1 cellular context compared by ENCODE assay signal in the genomic region with DNA sequence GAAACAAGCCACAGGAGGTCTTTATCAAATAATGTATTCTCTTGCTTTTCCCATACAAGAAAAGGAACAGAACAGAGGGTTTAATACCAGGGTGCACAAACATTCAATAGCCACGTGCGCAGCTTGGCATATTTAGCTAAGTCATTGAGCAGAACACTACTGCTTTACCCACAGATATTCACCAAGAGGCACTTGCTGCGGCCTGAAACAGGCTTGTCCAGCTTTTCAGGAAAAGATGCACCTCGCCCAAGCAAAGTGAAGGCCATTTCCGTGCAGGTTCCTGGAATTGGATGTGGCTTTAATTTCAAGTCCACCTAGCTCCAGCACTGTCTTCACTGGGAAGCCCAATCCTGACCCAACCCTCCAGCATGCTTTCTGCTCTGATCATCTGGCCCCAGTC.
TF ChIP-seq lines count a peak whose summit lies in the region.

No MANE protein-coding gene starts in this region.

TF ChIP-seq in GM23338, 12 proteins besides CTCF, POLR2A, EP300 and RAD21 (continued from another document):
- TF ChIP-seq, protein P1, sequence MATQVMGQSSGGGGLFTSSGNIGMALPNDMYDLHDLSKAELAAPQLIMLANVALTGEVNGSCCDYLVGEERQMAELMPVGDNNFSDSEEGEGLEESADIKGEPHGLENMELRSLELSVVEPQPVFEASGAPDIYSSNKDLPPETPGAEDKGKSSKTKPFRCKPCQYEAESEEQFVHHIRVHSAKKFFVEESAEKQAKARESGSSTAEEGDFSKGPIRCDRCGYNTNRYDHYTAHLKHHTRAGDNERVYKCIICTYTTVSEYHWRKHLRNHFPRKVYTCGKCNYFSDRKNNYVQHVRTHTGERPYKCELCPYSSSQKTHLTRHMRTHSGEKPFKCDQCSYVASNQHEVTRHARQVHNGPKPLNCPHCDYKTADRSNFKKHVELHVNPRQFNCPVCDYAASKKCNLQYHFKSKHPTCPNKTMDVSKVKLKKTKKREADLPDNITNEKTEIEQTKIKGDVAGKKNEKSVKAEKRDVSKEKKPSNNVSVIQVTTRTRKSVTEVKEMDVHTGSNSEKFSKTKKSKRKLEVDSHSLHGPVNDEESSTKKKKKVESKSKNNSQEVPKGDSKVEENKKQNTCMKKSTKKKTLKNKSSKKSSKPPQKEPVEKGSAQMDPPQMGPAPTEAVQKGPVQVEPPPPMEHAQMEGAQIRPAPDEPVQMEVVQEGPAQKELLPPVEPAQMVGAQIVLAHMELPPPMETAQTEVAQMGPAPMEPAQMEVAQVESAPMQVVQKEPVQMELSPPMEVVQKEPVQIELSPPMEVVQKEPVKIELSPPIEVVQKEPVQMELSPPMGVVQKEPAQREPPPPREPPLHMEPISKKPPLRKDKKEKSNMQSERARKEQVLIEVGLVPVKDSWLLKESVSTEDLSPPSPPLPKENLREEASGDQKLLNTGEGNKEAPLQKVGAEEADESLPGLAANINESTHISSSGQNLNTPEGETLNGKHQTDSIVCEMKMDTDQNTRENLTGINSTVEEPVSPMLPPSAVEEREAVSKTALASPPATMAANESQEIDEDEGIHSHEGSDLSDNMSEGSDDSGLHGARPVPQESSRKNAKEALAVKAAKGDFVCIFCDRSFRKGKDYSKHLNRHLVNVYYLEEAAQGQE (IDR thresholded peaks at IDR 0.05; ENCODE audit: unreplicated experiment) = no peak
- TF ChIP-seq ETS1 (IDR thresholded peaks at IDR 0.05) (no peak), JUNB (IDR thresholded peaks at IDR 0.05; ENCODE audit: unreplicated experiment) (no peak), POLR2AphosphoS5 (IDR thresholded peaks at IDR 0.05; ENCODE audit: low read depth) (no peak), NANOG (IDR thresholded peaks at IDR 0.05; ENCODE audit: borderline replicate concordance) (no peak)
- TF ChIP-seq, protein P2, sequence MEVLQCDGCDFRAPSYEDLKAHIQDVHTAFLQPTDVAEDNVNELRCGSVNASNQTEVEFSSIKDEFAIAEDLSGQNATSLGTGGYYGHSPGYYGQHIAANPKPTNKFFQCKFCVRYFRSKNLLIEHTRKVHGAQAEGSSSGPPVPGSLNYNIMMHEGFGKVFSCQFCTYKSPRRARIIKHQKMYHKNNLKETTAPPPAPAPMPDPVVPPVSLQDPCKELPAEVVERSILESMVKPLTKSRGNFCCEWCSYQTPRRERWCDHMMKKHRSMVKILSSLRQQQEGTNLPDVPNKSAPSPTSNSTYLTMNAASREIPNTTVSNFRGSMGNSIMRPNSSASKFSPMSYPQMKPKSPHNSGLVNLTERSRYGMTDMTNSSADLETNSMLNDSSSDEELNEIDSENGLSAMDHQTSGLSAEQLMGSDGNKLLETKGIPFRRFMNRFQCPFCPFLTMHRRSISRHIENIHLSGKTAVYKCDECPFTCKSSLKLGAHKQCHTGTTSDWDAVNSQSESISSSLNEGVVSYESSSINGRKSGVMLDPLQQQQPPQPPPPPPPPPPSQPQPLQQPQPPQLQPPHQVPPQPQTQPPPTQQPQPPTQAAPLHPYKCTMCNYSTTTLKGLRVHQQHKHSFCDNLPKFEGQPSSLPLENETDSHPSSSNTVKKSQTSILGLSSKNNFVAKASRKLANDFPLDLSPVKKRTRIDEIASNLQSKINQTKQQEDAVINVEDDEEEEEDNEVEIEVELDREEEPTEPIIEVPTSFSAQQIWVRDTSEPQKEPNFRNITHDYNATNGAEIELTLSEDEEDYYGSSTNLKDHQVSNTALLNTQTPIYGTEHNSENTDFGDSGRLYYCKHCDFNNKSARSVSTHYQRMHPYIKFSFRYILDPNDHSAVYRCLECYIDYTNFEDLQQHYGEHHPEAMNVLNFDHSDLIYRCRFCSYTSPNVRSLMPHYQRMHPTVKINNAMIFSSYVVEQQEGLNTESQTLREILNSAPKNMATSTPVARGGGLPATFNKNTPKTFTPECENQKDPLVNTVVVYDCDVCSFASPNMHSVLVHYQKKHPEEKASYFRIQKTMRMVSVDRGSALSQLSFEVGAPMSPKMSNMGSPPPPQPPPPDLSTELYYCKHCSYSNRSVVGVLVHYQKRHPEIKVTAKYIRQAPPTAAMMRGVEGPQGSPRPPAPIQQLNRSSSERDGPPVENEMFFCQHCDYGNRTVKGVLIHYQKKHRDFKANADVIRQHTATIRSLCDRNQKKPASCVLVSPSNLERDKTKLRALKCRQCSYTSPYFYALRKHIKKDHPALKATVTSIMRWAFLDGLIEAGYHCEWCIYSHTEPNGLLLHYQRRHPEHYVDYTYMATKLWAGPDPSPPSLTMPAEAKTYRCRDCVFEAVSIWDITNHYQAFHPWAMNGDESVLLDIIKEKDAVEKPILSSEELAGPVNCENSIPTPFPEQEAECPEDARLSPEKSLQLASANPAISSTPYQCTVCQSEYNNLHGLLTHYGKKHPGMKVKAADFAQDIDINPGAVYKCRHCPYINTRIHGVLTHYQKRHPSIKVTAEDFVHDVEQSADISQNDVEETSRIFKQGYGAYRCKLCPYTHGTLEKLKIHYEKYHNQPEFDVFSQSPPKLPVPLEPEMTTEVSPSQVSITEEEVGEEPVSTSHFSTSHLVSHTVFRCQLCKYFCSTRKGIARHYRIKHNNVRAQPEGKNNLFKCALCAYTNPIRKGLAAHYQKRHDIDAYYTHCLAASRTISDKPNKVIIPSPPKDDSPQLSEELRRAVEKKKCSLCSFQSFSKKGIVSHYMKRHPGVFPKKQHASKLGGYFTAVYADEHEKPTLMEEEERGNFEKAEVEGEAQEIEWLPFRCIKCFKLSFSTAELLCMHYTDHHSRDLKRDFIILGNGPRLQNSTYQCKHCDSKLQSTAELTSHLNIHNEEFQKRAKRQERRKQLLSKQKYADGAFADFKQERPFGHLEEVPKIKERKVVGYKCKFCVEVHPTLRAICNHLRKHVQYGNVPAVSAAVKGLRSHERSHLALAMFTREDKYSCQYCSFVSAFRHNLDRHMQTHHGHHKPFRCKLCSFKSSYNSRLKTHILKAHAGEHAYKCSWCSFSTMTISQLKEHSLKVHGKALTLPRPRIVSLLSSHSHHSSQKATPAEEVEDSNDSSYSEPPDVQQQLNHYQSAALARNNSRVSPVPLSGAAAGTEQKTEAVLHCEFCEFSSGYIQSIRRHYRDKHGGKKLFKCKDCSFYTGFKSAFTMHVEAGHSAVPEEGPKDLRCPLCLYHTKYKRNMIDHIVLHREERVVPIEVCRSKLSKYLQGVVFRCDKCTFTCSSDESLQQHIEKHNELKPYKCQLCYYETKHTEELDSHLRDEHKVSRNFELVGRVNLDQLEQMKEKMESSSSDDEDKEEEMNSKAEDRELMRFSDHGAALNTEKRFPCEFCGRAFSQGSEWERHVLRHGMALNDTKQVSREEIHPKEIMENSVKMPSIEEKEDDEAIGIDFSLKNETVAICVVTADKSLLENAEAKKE (CRISPR knock-in tag; IDR thresholded peaks at IDR 0.05) = no peak
